ENCODE assay signal across 8 cellular contexts in genomic region chr11:108498816-108499408, GRCh38. TPM values are rescaled to one million over a fixed set of nuclear protein-coding genes. Genes with fewer than 3 reads are reported as not detected.
DNase-seq lines count a peak whose midpoint lies in the region; ATAC-seq and TF ChIP-seq lines count a peak whose summit lies in the region.

No MANE protein-coding gene starts in this region.

- H3K9me3 ChIP-seq in breast epithelium (no peaks in the 10 kb centered on the region), lung (ENCODE audit: control insufficient read depth in 2 of 2, insufficient read depth in 1 of 2, low read length in 1 of 2) (no peaks in the 10 kb centered on the region), upper lobe of left lung (no peaks in the 10 kb centered on the region)

- no peak for TF ChIP-seq EP300 in upper lobe of left lung (IDR thresholded peaks at IDR 0.05)

- no peaks in the 10 kb centered on the region for H3K4me1 ChIP-seq in breast epithelium
- peaks cover 0 to 3% of the 10 kb centered on the region in 2 donors for H3K4me1 ChIP-seq in lung (ENCODE audit: control insufficient read depth in 2 of 2, insufficient read depth in 2 of 2, low read length in 2 of 2)
- peaks cover 8 to 20% (median 15%) of the 10 kb centered on the region in 4 donors for H3K4me1 ChIP-seq in upper lobe of left lung

- H3K36me3 ChIP-seq in breast epithelium (no peaks in the 10 kb centered on the region), lung (ENCODE audit: control insufficient read depth in 2 of 2, insufficient read depth in 2 of 2, low read length in 2 of 2) (no peaks in the 10 kb centered on the region), upper lobe of left lung (no peaks in the 10 kb centered on the region)

- H3K27me3 ChIP-seq in breast epithelium, result no peaks in the 10 kb centered on the region
- no peaks in the 10 kb centered on the region for H3K27me3 ChIP-seq in lung (ENCODE audit: control insufficient read depth, insufficient read depth)
- H3K27me3 ChIP-seq in upper lobe of left lung, result no peaks in the 10 kb centered on the region

- peak overlapping the region; percentile 77 for H3K4me3 Mint-ChIP-seq in activated T-cell treated with anti-CD3 and anti-CD28 coated beads, Interleukin-2, amount 50 U/mL, for 24 hours

- TF ChIP-seq CTCF in breast epithelium (IDR thresholded peaks at IDR 0.05), result no peak
- TF ChIP-seq CTCF in lung (IDR thresholded peaks at IDR 0.05; ENCODE audit: control extremely low read depth, extremely low read depth), result no peak
- TF ChIP-seq CTCF in upper lobe of left lung (IDR thresholded peaks at IDR 0.05), result no peak

- intact Hi-C loops in breast epithelium (cut with DNase I; ENCODE audit: low total_unique reads), result no loop called here

- H3K27ac ChIP-seq in breast epithelium (peak overlapping the region; percentile 93 to 96), lung (ENCODE audit: low read depth in 1 of 2, low read length in 1 of 2) (peak overlapping the region; percentile 98 to 99), upper lobe of left lung (peak overlapping the region; percentile 92 to 96 (median 92))

- no peak for TF ChIP-seq POLR2A in breast epithelium (IDR thresholded peaks at IDR 0.05)
- no peak for TF ChIP-seq POLR2A in upper lobe of left lung (IDR thresholded peaks at IDR 0.05)

- no peaks in the 10 kb centered on the region for H3K9me3 Mint-ChIP-seq in activated T-cell treated with anti-CD3 and anti-CD28 coated beads, Interleukin-2, amount 50 U/mL, for 24 hours

- H3K36me3 Mint-ChIP-seq in activated T-cell treated with anti-CD3 and anti-CD28 coated beads, Interleukin-2, amount 50 U/mL, for 24 hours (ENCODE audit: low read depth), result peaks cover 3% of the 10 kb centered on the region

- WGBS in lung, 2 donors, result 63 to 72% methylated on average over 29 of the region's 29 CpGs
- 65 to 73% methylated on average over 29 of the region's 29 CpGs for WGBS in upper lobe of left lung, 2 donors

- H3K4me1 Mint-ChIP-seq in activated T-cell treated with anti-CD3 and anti-CD28 coated beads, Interleukin-2, amount 50 U/mL, for 24 hours (ENCODE audit: low read depth), result peaks cover 21% of the 10 kb centered on the region

- peak overlapping the region; percentile 88 for H3K27ac Mint-ChIP-seq in activated T-cell treated with anti-CD3 and anti-CD28 coated beads, Interleukin-2, amount 50 U/mL, for 24 hours

- H3K4me3 ChIP-seq in breast epithelium (peak overlapping the region; percentile 62 to 81 (median 71)), lung (peak overlapping the region; percentile 70), upper lobe of left lung (peak overlapping the region; percentile 46 to 85 (median 62))

- DNase-seq in activated T-cell treated with anti-CD3 and anti-CD28 coated beads, Interleukin-2, amount 50 U/mL, for 24 hours, result no peak
- no peak for DNase-seq in activated T-cell treated with anti-CD3 and anti-CD28 coated beads, Interleukin-2, amount 50 U/mL, for 48 hours
- DNase-seq in breast epithelium (ENCODE audit: low spot score in 2 of 2) (no peak), lung (ENCODE audit: low spot score) (no peak), upper lobe of left lung (no peak), NCI-H2171 treated with DMSO at 0.1 percent for 48 hours (lab: John Stamatoyannopoulos, UW) (no peak)

- H3K27me3 Mint-ChIP-seq in activated T-cell treated with anti-CD3 and anti-CD28 coated beads, Interleukin-2, amount 50 U/mL, for 24 hours, result no peaks in the 10 kb centered on the region

- ATAC-seq in lung (ENCODE audit: insufficient read depth, low FRiP score), result no peak
- no peak for ATAC-seq in upper lobe of left lung (ENCODE audit: low FRiP score in 2 of 2)
- ATAC-seq in GM21786 (IDR thresholded peaks at IDR 0.05; ENCODE audit: unreplicated experiment), result no peak
- ATAC-seq in GM19397 (IDR thresholded peaks at IDR 0.05; ENCODE audit: unreplicated experiment), result no peak

RNA-seq across cellular contexts. Expression of gene POGLUT3, which starts 0.7 kb away (rescaled TPM):
- 10 to 100 TPM; 11.4 to 26.1 (median 20.3) TPM for total RNA-seq in breast epithelium
- total RNA-seq in lung, result 10 to 100 TPM; 27.8 to 31.8 TPM
- polyA plus RNA-seq in lung, result 10 to 100 TPM in 1 of 2 donors, 1 to 10 TPM in 1; 9.9 to 10.3 TPM
- 10 to 100 TPM in 4 of 6 donors, 1 to 10 TPM in 2; 4.9 to 24.5 (median 15.8) TPM for total RNA-seq in upper lobe of left lung

RNA-seq across cellular contexts. Expression of gene C11orf65, which starts 31.6 kb away (rescaled TPM):
- total RNA-seq in breast epithelium (1 to 10 TPM in 1 of 3 donors, under 1 TPM in 2; 0.32 to 1.9 (median 0.66) TPM), lung (1 to 10 TPM in 1 of 2 donors, under 1 TPM in 1; 0.49 to 3.3 TPM), upper lobe of left lung (1 to 10 TPM in 3 of 6 donors, under 1 TPM in 2, not detected in 1; 0.17 to 2.3 (median 1.1) TPM)
- polyA plus RNA-seq in lung, result under 1 TPM; 0.33 to 0.49 TPM
